In the genomic region with DNA sequence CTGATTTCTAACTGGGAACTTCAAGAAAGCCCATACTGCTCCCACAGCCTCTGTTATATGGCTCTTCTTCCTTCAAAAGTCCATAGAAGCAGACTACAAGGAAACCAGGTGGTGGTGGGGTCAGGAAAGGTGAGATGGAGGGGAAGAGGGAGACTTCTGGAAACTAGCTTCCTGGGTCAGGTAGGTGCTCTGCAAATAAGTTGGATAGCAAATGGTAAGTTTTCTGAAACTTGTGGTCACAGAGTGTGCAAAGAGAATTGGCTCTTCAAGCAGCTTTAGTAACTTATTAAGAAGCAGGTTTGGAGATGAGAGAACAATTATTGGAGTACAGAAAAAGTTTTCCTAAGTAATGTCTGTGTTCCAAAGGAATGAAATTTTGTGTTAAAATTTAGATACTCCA, we compare ENCODE assay signal across 19 cellular contexts.
DNase-seq lines count a peak whose midpoint lies in the region; ATAC-seq and TF ChIP-seq lines count a peak whose summit lies in the region.
"Had no signal": no experiment of that assay in that cellular context is flagged by ENCODE, and none has a peak within 500 bp of the region (broad histone marks: within the 10 kb centered on the region; RNA-seq: fewer than 3 reads in every experiment).

No MANE protein-coding gene starts in this region.

- intact Hi-C loops in right lobe of liver (cut with DNase I): no loop called here

- H3K4me1 ChIP-seq in right lobe of liver: peaks cover 0 to 68% (median 16%) of the 10 kb centered on the region in 4 donors

- TF ChIP-seq POLR2A in right lobe of liver (IDR thresholded peaks at IDR 0.05): no peak

- H3K27ac ChIP-seq in VCaP (peak overlapping the region; percentile 51), right lobe of liver (peak overlapping the region in 2 of 3 donors; percentile 46 to 74)
- H3K27ac ChIP-seq: BLaER1 had no signal

- ATAC-seq in GM18861 (IDR thresholded peaks at IDR 0.05; ENCODE audit: unreplicated experiment): peak; percentile 49
- ATAC-seq in right lobe of liver: peak in 1 of 4 donors; percentile 3
- ATAC-seq in HG03280 (IDR thresholded peaks at IDR 0.05; ENCODE audit: unreplicated experiment): no peak
- ATAC-seq: GM12878, K562 had no signal

- TF ChIP-seq CTCF in VCaP (conservative IDR thresholded peaks at IDR 0.05): no peak
- no peak for TF ChIP-seq CTCF in right lobe of liver (IDR thresholded peaks at IDR 0.05)
- no peak for TF ChIP-seq CTCF in GM20000 (IDR thresholded peaks at IDR 0.05; ENCODE audit: extremely low read depth, missing control alignments)

- H3K27me3 ChIP-seq in right lobe of liver: no peaks in the 10 kb centered on the region
- H3K27me3 ChIP-seq: BLaER1 had no signal

- H3K36me3 ChIP-seq in right lobe of liver: no peaks in the 10 kb centered on the region
- H3K36me3 ChIP-seq: BLaER1 had no signal

- no peaks in the 10 kb centered on the region for H3K9me3 ChIP-seq in right lobe of liver
- H3K9me3 ChIP-seq: BLaER1, SK-N-SH had no signal

- no peak overlapping the region for H3K4me3 ChIP-seq in right lobe of liver
- H3K4me3 ChIP-seq: BLaER1, GM12878, K562 had no signal

- DNase-seq in right lobe of liver (no peak), renal cortical epithelial cell (ENCODE audit: low read depth) (peak; percentile 83), GM20000 (ENCODE audit: low spot score) (no peak), NCI-H2029 treated with DMSO at 0.1 percent for 48 hours (lab: John Stamatoyannopoulos, UW) (no peak), KG1 (lab: John Stamatoyannopoulos, UW) (no peak)
- DNase-seq: CD4-positive, alpha-beta memory T cell; H7; NCI-H1105; NCI-H510A; NCI-H748 treated with DMSO at 0.1 percent for 48 hours; RPMI8226; SHP77 treated with DMSO at 0.1 percent for 48 hours; SK-N-SH had no signal
